ENCODE assay signal across 1 cellular context in genomic region chr14:23006544-23007419, GRCh38.
TF ChIP-seq lines count a peak whose summit lies in the region.

No MANE protein-coding gene starts in this region.

TF ChIP-seq in K562, 482 proteins besides CTCF, POLR2A, EP300 and RAD21 (continued from another document and continues in another):
- TF ChIP-seq E2F8 (IDR thresholded peaks at IDR 0.05; ENCODE audit: low read depth, partially characterized antibody) (peak; percentile 79), CREM (IDR thresholded peaks at IDR 0.05; ENCODE audit: low read depth) (peak; percentile 83), ARID1B (IDR thresholded peaks at IDR 0.05) (peak; percentile 60), NKRF (IDR thresholded peaks at IDR 0.05; ENCODE audit: borderline replicate concordance) (peak; percentile 47; the same call in 1 of the 2 replicates), ETS2 (tag; IDR thresholded peaks at IDR 0.05; ENCODE audit: borderline replicate concordance, poor library complexity, severe bottlenecking) (no peak), HDAC8 (tag; IDR thresholded peaks at IDR 0.05) (peak; percentile 69; the same call in 1 of the 2 replicates), CCNT2 (IDR thresholded peaks at IDR 0.05; ENCODE audit: borderline replicate concordance, extremely low read depth, insufficient read length, low read depth, low read length) (peak; percentile 91), ZBTB1 (CRISPR knock-in tag; IDR thresholded peaks at IDR 0.05; ENCODE audit: borderline replicate concordance, low read depth) (peak; percentile 93), ETV5 (CRISPR knock-in tag; IDR thresholded peaks at IDR 0.05; ENCODE audit: low read depth) (peak; percentile 72), MYNN (IDR thresholded peaks at IDR 0.05) (peak; percentile 78; the same call in 1 of the 2 replicates), MYNN (CRISPR knock-in tag; IDR thresholded peaks at IDR 0.05) (no peak), MAFG (tag; conservative IDR thresholded peaks at IDR 0.05) (peak; percentile 64), SNIP1 (IDR thresholded peaks at IDR 0.05; ENCODE audit: low read depth) (no peak), CXXC5 (CRISPR knock-in tag; IDR thresholded peaks at IDR 0.05) (peak; percentile 94), ZNF354B (CRISPR knock-in tag; IDR thresholded peaks at IDR 0.05) (no peak), KDM2B (CRISPR knock-in tag; IDR thresholded peaks at IDR 0.05) (peak; percentile 79; the same call in 1 of the 2 replicates), MEF2A (IDR thresholded peaks at IDR 0.05; ENCODE audit: control insufficient read depth, low read depth, low read length) (0 out of 2 replicates have a peak, but pooled peaks have one; percentile 21), TRIM28 (IDR thresholded peaks at IDR 0.05) (0 out of 2 replicates have a peak, but pooled peaks have one; percentile 22), FOXJ2 (tag; IDR thresholded peaks at IDR 0.05) (peak; percentile 61), CHAMP1 (IDR thresholded peaks at IDR 0.05) (no peak), XRCC5 (IDR thresholded peaks at IDR 0.05; ENCODE audit: low read depth, low read length) (peak; percentile 38), STAG1 (CRISPR knock-in tag; IDR thresholded peaks at IDR 0.05; ENCODE audit: borderline replicate concordance) (0 out of 2 replicates have a peak, but pooled peaks have one; percentile 16), RBFOX2 (IDR thresholded peaks at IDR 0.05; ENCODE audit: low read depth, low read length) (peak; percentile 99), VEZF1 (CRISPR knock-in tag; IDR thresholded peaks at IDR 0.05) (peak; percentile 74), FOXA1 (IDR thresholded peaks at IDR 0.05; ENCODE audit: borderline replicate concordance) (no peak), NFIC (IDR thresholded peaks at IDR 0.05) (0 out of 2 replicates have a peak, but pooled peaks have one; percentile 29), E2F4 (CRISPR knock-in tag; IDR thresholded peaks at IDR 0.05; ENCODE audit: low read depth) (peak; percentile 39; the same call in 1 of the 2 replicates), ZNF232 (CRISPR knock-in tag; IDR thresholded peaks at IDR 0.05) (peak; percentile 87; the same call in 1 of the 2 replicates), RBM39 (optimal IDR thresholded peaks at IDR 0.05; ENCODE audit: low read depth, low read length) (peak; percentile 94), L3MBTL2 (IDR thresholded peaks at IDR 0.05) (peak; percentile 95), HNRNPLL (IDR thresholded peaks at IDR 0.05; ENCODE audit: low read depth, low read length, poor library complexity, severe bottlenecking) (peak; percentile 77), TRIM24 (IDR thresholded peaks at IDR 0.05) (peak in 1 of 2 experiments; percentile 27; a peak in 1 of 4 replicates), FOXP4 (CRISPR knock-in tag; IDR thresholded peaks at IDR 0.05; ENCODE audit: borderline replicate concordance) (no peak; the same call in 1 of the 2 replicates), ATF3 (IDR thresholded peaks at IDR 0.05) (peak; percentile 83), ATF3 (CRISPR knock-in tag; conservative IDR thresholded peaks at IDR 0.05) (no peak; the same call in 1 of the 2 replicates), MAZ (CRISPR knock-in tag; conservative IDR thresholded peaks at IDR 0.05 in 1 of 2, IDR thresholded peaks at IDR 0.05 in 1 of 2) (peak; percentile 91 to 98), ZNF644 (tag; IDR thresholded peaks at IDR 0.05; ENCODE audit: low read depth) (0 out of 2 replicates have a peak, but pooled peaks have one; percentile 46), TARDBP (IDR thresholded peaks at IDR 0.05) (peak; percentile 42; the same call in 1 of the 2 replicates), POLR2B (IDR thresholded peaks at IDR 0.05; ENCODE audit: low read depth, partially characterized antibody) (peak; percentile 83), MLLT1 (IDR thresholded peaks at IDR 0.05) (peak in 1 of 2 experiments; percentile 80; a peak in 1 of 4 replicates), ZNF197 (CRISPR knock-in tag; IDR thresholded peaks at IDR 0.05; ENCODE audit: low read depth) (no peak), CHCHD3 (CRISPR knock-in tag; IDR thresholded peaks at IDR 0.05) (peak; percentile 72; the same call in 1 of the 2 replicates), MEIS2 (IDR thresholded peaks at IDR 0.05; ENCODE audit: partially characterized antibody) (peak; percentile 72), ADNP (tag; IDR thresholded peaks at IDR 0.05) (no peak), NFE2 (IDR thresholded peaks at IDR 0.05; ENCODE audit: low read depth) (peak; percentile 77), GTF2A2 (tag; IDR thresholded peaks at IDR 0.05) (no peak), FOSL1 (tag; conservative IDR thresholded peaks at IDR 0.05) (peak; percentile 88), NR2C2 (CRISPR knock-in tag; IDR thresholded peaks at IDR 0.05) (no peak), NR2C2 (tag; IDR thresholded peaks at IDR 0.05) (peak; percentile 70), ARID3A (IDR thresholded peaks at IDR 0.05; ENCODE audit: borderline replicate concordance, low read depth, low read length) (no peak), CHD1 (IDR thresholded peaks at IDR 0.05; ENCODE audit: low read length) (peak; percentile 60), IFI16 (CRISPR knock-in tag; IDR thresholded peaks at IDR 0.05) (no peak), NCOA1 (IDR thresholded peaks at IDR 0.05; ENCODE audit: low read depth) (0 out of 2 replicates have a peak, but pooled peaks have one; percentile 37), BDP1 (IDR thresholded peaks at IDR 0.05; ENCODE audit: insufficient read depth, insufficient read length) (no peak), CREB1 (IDR thresholded peaks at IDR 0.05) (peak; percentile 64), CREB1 (CRISPR knock-in tag; IDR thresholded peaks at IDR 0.05) (peak; percentile 88)
